ENCODE assay signal across 10 cellular contexts in the genomic region with DNA sequence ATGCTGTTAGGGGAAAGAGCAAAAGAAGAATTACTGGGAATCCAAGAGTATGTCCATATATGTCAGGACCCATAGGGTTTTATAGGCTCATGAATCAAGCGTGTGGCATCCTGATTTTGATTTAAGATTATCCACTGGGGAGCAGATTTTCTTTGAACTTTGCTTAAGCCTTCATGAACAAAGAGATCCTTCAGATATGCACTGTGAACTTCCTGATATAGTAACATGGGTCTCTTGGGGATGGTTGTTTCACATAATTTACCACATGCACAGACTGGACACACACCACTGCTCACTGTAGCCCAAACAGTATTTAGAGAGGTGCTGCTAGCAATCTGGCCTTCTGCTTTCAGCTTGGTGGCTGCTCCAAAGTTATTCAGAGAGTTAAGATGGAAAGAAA.
A peak's percentile ranks its signal among the peaks of the same experiment; 100 is the strongest.
DNase-seq lines count a peak whose midpoint lies in the region; ATAC-seq and TF ChIP-seq lines count a peak whose summit lies in the region.
"Had no signal": no experiment of that assay in that cellular context is flagged by ENCODE, and none has a peak within 500 bp of the region (broad histone marks: within the 10 kb centered on the region; RNA-seq: fewer than 3 reads in every experiment).

No MANE protein-coding gene starts in this region.

- ATAC-seq in GM19438 (IDR thresholded peaks at IDR 0.05; ENCODE audit: low read depth, unreplicated experiment) (peak; percentile 93), HG02885 (IDR thresholded peaks at IDR 0.05; ENCODE audit: poor library complexity, unreplicated experiment) (peak; percentile 93)

- no peaks in the 10 kb centered on the region for H3K79me2 ChIP-seq in DOHH2 (ENCODE audit: control insufficient read depth, low read length)

- no peak for TF ChIP-seq CTCF in DOHH2 (IDR thresholded peaks at IDR 0.05; ENCODE audit: low read depth, low read length, poor library complexity, severe bottlenecking)

- peak overlapping the region; percentile 50 for H3K4me3 ChIP-seq in DOHH2 (ENCODE audit: low read length)

- no peaks in the 10 kb centered on the region for H3K36me3 ChIP-seq in DOHH2 (ENCODE audit: control insufficient read depth, low read length)

- H3K4me1 ChIP-seq in DOHH2 (ENCODE audit: control insufficient read depth, low read length): peaks cover 78% of the 10 kb centered on the region

- peak overlapping the region; percentile 77 for H3K27ac ChIP-seq in DOHH2 (ENCODE audit: low read depth, low read length)

- no peaks in the 10 kb centered on the region for H3K27me3 ChIP-seq in DOHH2 (ENCODE audit: control insufficient read depth, low read length)

- peaks cover 4% of the 10 kb centered on the region for H3F3A ChIP-seq in DOHH2 (ENCODE audit: control insufficient read depth, insufficient read depth)

- DNase-seq in LHCN-M2 (ENCODE audit: low read depth): peak; percentile 44
- no peak for DNase-seq in middle frontal gyrus (ENCODE audit: extremely low spot score, low spot score)
- no peak for DNase-seq in ureter (ENCODE audit: low spot score)
- DNase-seq in epidermal melanocyte (ENCODE audit: insufficient read length, low spot score): no peak
- DNase-seq in dedifferentiated amniotic fluid mesenchymal stem cell (ENCODE audit: extremely low spot score): no peak
- DNase-seq: activated CD8-positive, alpha-beta memory T cell treated with anti-CD3 and anti-CD28 coated beads for 24 hours; SHP77 treated with DMSO at 0.1 percent for 48 hours had no signal

- H3K9me2 ChIP-seq in DOHH2 (replicated peaks; ENCODE audit: control insufficient read depth, low read length): no peaks in the 10 kb centered on the region

- H4K20me1 ChIP-seq in DOHH2 (ENCODE audit: control insufficient read depth, insufficient read depth, low read depth, low read length): no peaks in the 10 kb centered on the region

- H3K9me3 ChIP-seq in DOHH2 (ENCODE audit: control insufficient read depth, insufficient read depth, low read length): no peaks in the 10 kb centered on the region

- peak overlapping the region; percentile 66 for H3K4me2 ChIP-seq in DOHH2 (ENCODE audit: low read length)
